Comparison of ENCODE assay signal across 8 cellular contexts in the genomic region with DNA sequence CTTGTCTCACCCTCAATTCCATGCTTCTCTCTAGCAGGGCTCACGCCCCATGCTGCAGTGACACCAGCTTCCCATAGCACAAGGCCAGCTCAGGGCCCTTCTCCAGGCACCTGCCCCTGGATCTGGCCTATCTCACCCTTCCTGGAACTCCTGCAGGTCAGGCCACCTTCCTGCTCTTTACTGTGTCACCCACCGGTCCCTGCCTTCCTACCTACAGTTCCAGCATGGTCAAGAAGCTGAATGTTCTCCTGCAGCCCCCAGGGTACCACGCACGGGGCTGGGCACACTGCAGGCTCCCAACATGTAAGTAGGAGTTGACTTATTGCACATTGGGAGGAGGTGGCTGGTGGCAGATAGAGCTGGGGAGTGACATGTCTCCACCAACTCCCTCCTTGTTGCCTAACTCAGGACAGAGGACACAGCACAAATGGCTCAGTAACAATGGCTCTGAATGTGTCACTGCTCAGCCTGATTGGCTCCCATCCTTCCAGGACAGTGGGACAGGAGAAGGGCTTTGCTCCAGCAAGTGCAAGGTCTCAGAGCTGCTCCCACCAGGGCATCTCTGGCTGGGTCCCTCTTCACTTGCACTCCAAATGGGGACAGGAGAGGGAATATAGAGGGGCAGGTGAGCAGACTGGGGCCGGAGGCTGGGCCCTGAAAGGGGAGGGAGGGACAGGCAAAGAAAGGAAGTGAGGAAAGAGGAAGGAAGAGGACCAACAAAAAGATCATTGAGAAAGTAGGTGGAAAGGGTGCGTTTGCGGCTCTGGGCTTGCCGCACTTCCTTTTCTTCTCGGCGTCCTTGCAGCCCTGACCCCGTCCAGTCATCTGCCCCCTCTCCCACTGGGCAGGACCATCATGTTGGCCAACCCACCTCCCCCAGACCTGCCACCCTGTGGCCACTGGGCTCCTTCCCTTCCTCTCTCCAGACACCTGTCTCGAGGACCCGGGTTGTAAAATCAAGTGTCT. TPM values are rescaled to one million over a fixed set of nuclear protein-coding genes. Genes with fewer than 3 reads are reported as not detected.
DNase-seq lines count a peak whose midpoint lies in the region; ATAC-seq, FAIRE-seq and TF ChIP-seq lines count a peak whose summit lies in the region.

No MANE protein-coding gene starts in this region.

- H3K27ac ChIP-seq in liver (ENCODE audit: low read depth in 1 of 2, low read length in 2 of 2): peak overlapping the region; percentile 11 to 62
- H3K27ac ChIP-seq in HepG2 (ENCODE audit: extremely low read length, insufficient read depth, low read length): no peak overlapping the region
- peak overlapping the region; percentile 87 for H3K27ac ChIP-seq in keratinocyte (ENCODE audit: control insufficient read depth, insufficient read depth, low read length)

- H3K9ac ChIP-seq in liver (ENCODE audit: low read depth in 1 of 2, low read length in 2 of 2): no peak overlapping the region
- no peak overlapping the region for H3K9ac ChIP-seq in HepG2 (ENCODE audit: insufficient read depth, low read depth, low read length)
- no peak overlapping the region for H3K9ac ChIP-seq in keratinocyte (ENCODE audit: control insufficient read depth, extremely low read depth, insufficient read depth, low read length)

- no peak for TF ChIP-seq EP300 in HepG2 (IDR thresholded peaks at IDR 0.05; ENCODE audit: low read depth in 2 of 2, low read length in 2 of 2)
- no peak for TF ChIP-seq EP300 in HepG2 (CRISPR knock-in tag; IDR thresholded peaks at IDR 0.05; ENCODE audit: borderline replicate concordance)

- intact Hi-C loops in HepG2 (cut with micrococcal nuclease; ENCODE audit: unreplicated experiment): no loop called here
- intact Hi-C loops in activated T-helper 1 cell treated with anti-CD3 and anti-CD28 coated beads, Interleukin-12 subunit alpha, Interleukin-12 subunit beta, Interleukin-2, Interleukin-4 antibody, amounts not matched to agents 30 ng/mL and 10 ng/mL and 1 ng/mL, durations not matched to agents 14 hours and 24 hours and 36 hours (cut with micrococcal nuclease): loop anchor here (1.0 kb wide), 1 partner anchor 16 kb away; no protein-coding TSS in a partner anchor

- H3K9me1 ChIP-seq in keratinocyte (ENCODE audit: control insufficient read depth, extremely low read depth, insufficient read depth, low read length): peaks cover 3% of the 10 kb centered on the region

- H3K4me1 ChIP-seq in liver (ENCODE audit: control insufficient read depth in 4 of 4, insufficient read depth in 4 of 4, low read length in 3 of 4) (peaks cover 2 to 33% (median 15%) of the 10 kb centered on the region in 4 donors), HepG2 (ENCODE audit: insufficient read depth, low read length) (peaks cover 21% of the 10 kb centered on the region), keratinocyte (ENCODE audit: control insufficient read depth, extremely low read depth, insufficient read depth, low read length) (peaks cover 72% of the 10 kb centered on the region)

- peak overlapping the region; percentile 91 for H3K27ac Mint-ChIP-seq in activated T-helper 1 cell treated with anti-CD3 and anti-CD28 coated beads, Interleukin-12 subunit alpha, Interleukin-12 subunit beta, Interleukin-2, Interleukin-4 antibody, amounts not matched to agents 30 ng/mL and 10 ng/mL and 1 ng/mL, durations not matched to agents 14 hours and 24 hours and 36 hours

- H3K9me3 ChIP-seq in liver (ENCODE audit: control insufficient read depth in 4 of 4, low read length in 3 of 4) (no peaks in the 10 kb centered on the region), HepG2 (ENCODE audit: low read length) (no peaks in the 10 kb centered on the region), keratinocyte (ENCODE audit: control insufficient read depth, low read depth, low read length) (no peaks in the 10 kb centered on the region)

- H3K9me3 Mint-ChIP-seq in activated T-helper 1 cell treated with anti-CD3 and anti-CD28 coated beads, Interleukin-12 subunit alpha, Interleukin-12 subunit beta, Interleukin-2, Interleukin-4 antibody, amounts not matched to agents 30 ng/mL and 10 ng/mL and 1 ng/mL, durations not matched to agents 14 hours and 24 hours and 36 hours: no peaks in the 10 kb centered on the region

- H3K79me2 ChIP-seq in HepG2 (ENCODE audit: insufficient read depth, low read length) (no peaks in the 10 kb centered on the region), keratinocyte (ENCODE audit: control insufficient read depth, insufficient read depth, low read length) (peaks cover 76% of the 10 kb centered on the region)

- no peaks in the 10 kb centered on the region for H3K27me3 ChIP-seq in liver (ENCODE audit: control insufficient read depth in 4 of 4, insufficient read depth in 4 of 4, low read length in 3 of 4)
- no peaks in the 10 kb centered on the region for H3K27me3 ChIP-seq in HepG2 (ENCODE audit: control insufficient read depth in 1 of 2, insufficient read depth in 2 of 2, low read length in 2 of 2)
- no peaks in the 10 kb centered on the region for H3K27me3 ChIP-seq in keratinocyte (ENCODE audit: control insufficient read depth, extremely low read depth, insufficient read depth, low read length)

- H2AFZ ChIP-seq in HepG2 (ENCODE audit: low read length): no peak overlapping the region
- H2AFZ ChIP-seq in keratinocyte (ENCODE audit: control insufficient read depth, low read length): no peak overlapping the region

- dilution Hi-C loops in keratinocyte (cut with MboI; ENCODE audit: extremely low pct_ligation_motif_present, low sequenced_read_pairs): no loop called here

- H3K4me2 ChIP-seq in HepG2 (ENCODE audit: low read depth, low read length) (no peak overlapping the region), keratinocyte (ENCODE audit: control insufficient read depth, extremely low read depth, insufficient read depth, low read depth, low read length) (no peak overlapping the region)

- no peak for TF ChIP-seq POLR2A in HepG2 (IDR thresholded peaks at IDR 0.05; ENCODE audit: insufficient read depth in 1 of 2, low read depth in 2 of 2, low read length in 2 of 2)

- H3K4me1 Mint-ChIP-seq in activated T-helper 1 cell treated with anti-CD3 and anti-CD28 coated beads, Interleukin-12 subunit alpha, Interleukin-12 subunit beta, Interleukin-2, Interleukin-4 antibody, amounts not matched to agents 30 ng/mL and 10 ng/mL and 1 ng/mL, durations not matched to agents 14 hours and 24 hours and 36 hours (ENCODE audit: low read depth): peaks cover 96% of the 10 kb centered on the region

- no peaks in the 10 kb centered on the region for H3K27me3 Mint-ChIP-seq in activated T-helper 1 cell treated with anti-CD3 and anti-CD28 coated beads, Interleukin-12 subunit alpha, Interleukin-12 subunit beta, Interleukin-2, Interleukin-4 antibody, amounts not matched to agents 30 ng/mL and 10 ng/mL and 1 ng/mL, durations not matched to agents 14 hours and 24 hours and 36 hours (ENCODE audit: insufficient read depth)

- H3K36me3 ChIP-seq in liver (ENCODE audit: control insufficient read depth in 4 of 4, insufficient read depth in 3 of 4, low read depth in 1 of 4, low read length in 3 of 4) (no peaks in the 10 kb centered on the region), HepG2 (replicated peaks in 1 of 2; ENCODE audit: control insufficient read depth in 1 of 2, insufficient read depth in 2 of 2, low read length in 2 of 2) (no peaks in the 10 kb centered on the region), keratinocyte (ENCODE audit: control insufficient read depth in 2 of 2, extremely low read depth in 1 of 2, insufficient read depth in 2 of 2, low read length in 2 of 2) (peaks cover 1 to 21% of the 10 kb centered on the region in 2 experiments)

- no peak for ATAC-seq in HepG2
- ATAC-seq in GM19035 (IDR thresholded peaks at IDR 0.05; ENCODE audit: unreplicated experiment): no peak

- H4K20me1 ChIP-seq in HepG2 (ENCODE audit: insufficient read depth, low read length) (0 out of 2 replicates have a peak, but pooled peaks cover 3% of the 10 kb centered on the region), keratinocyte (ENCODE audit: control insufficient read depth, extremely low read depth, insufficient read depth, low read length) (peaks cover 2% of the 10 kb centered on the region)

- no peak for TF ChIP-seq CTCF in liver (IDR thresholded peaks at IDR 0.05; ENCODE audit: low read depth, low read length, missing input control)
- no peak for TF ChIP-seq CTCF in HepG2 (CRISPR knock-in tag; IDR thresholded peaks at IDR 0.05)
- no peak for TF ChIP-seq CTCF in keratinocyte (optimal IDR thresholded peaks at IDR 0.05 in 1 of 3, IDR thresholded peaks at IDR 0.05 in 1 of 3, conservative IDR thresholded peaks at IDR 0.05 in 1 of 3; ENCODE audit: extremely low read depth in 1 of 3, insufficient read depth in 2 of 3, low read length in 3 of 3)
- no peak for TF ChIP-seq CTCF in GM13977 (IDR thresholded peaks at IDR 0.05; ENCODE audit: extremely low read depth, insufficient read depth, missing control alignments)

- TF ChIP-seq RAD21 in liver (IDR thresholded peaks at IDR 0.05) (no peak), HepG2 (CRISPR knock-in tag; IDR thresholded peaks at IDR 0.05) (no peak)

- no peak for FAIRE-seq in HepG2 (lab: Jason Lieb, UNC)
- no peak for FAIRE-seq in keratinocyte (lab: Jason Lieb, UNC)

- POLR2A ChIA-PET in HepG2 (lab: Yijun Ruan, JAX): no interaction called here

- H3K4me3 ChIP-seq in liver (ENCODE audit: low read depth in 1 of 3, low read length in 3 of 3): no peak overlapping the region
- no peak overlapping the region for H3K4me3 ChIP-seq in HepG2 (replicated peaks in 1 of 3; ENCODE audit: insufficient read depth in 1 of 3, low read depth in 2 of 3, low read length in 3 of 3)
- H3K4me3 ChIP-seq in keratinocyte (ENCODE audit: control insufficient read depth in 2 of 3, extremely low read depth in 1 of 3, insufficient read depth in 2 of 3, low read depth in 1 of 3, low read length in 3 of 3): no peak overlapping the region

- DNase-seq in HepG2 (ENCODE audit: low spot score) (no peak), keratinocyte (ENCODE audit: low read depth, low spot score) (no peak), GM13977 (ENCODE audit: low spot score) (no peak), NCI-H1105 (lab: John Stamatoyannopoulos, UW) (no peak), HCEC 1CT (no peak)
- no peak for DNase-seq in activated T-helper 1 cell treated with anti-CD3 and anti-CD28 coated beads, Interleukin-12 subunit alpha, Interleukin-12 subunit beta, Interleukin-2, Interleukin-4 antibody, amounts not matched to agents 30 ng/mL and 10 ng/mL and 1 ng/mL, durations not matched to agents 14 hours and 24 hours and 36 hours (ENCODE audit: low spot score)

- no TSS peak for BruUV-seq in HepG2 (replicated peaks; lab: Mats Ljungman, UMichigan)

- CTCF ChIA-PET in HepG2 (lab: Yijun Ruan, JAX; ENCODE audit: low intra/inter-chr PET ratio, low total read pairs): no interaction called here

- in situ Hi-C loops in HepG2 (cut with HindIII; ENCODE audit: extremely low pct_ligation_motif_present, low pct_unique_long_range_greater_than_20kb) (no loop called here), GM13977 (cut with MboI; ENCODE audit: low pct_unique_long_range_greater_than_20kb, low sequenced_read_pairs, unreplicated experiment) (no loop called here)

- 83% methylated on average over 13 of the region's 13 CpGs for WGBS in liver
- 90% methylated on average over 13 of the region's 13 CpGs for WGBS in HepG2 (ENCODE audit: low lambda C conversion rate)

- peak overlapping the region; percentile 73 for H3K4me3 Mint-ChIP-seq in activated T-helper 1 cell treated with anti-CD3 and anti-CD28 coated beads, Interleukin-12 subunit alpha, Interleukin-12 subunit beta, Interleukin-2, Interleukin-4 antibody, amounts not matched to agents 30 ng/mL and 10 ng/mL and 1 ng/mL, durations not matched to agents 14 hours and 24 hours and 36 hours

- H3K36me3 Mint-ChIP-seq in activated T-helper 1 cell treated with anti-CD3 and anti-CD28 coated beads, Interleukin-12 subunit alpha, Interleukin-12 subunit beta, Interleukin-2, Interleukin-4 antibody, amounts not matched to agents 30 ng/mL and 10 ng/mL and 1 ng/mL, durations not matched to agents 14 hours and 24 hours and 36 hours (ENCODE audit: low read depth): peaks cover 26% of the 10 kb centered on the region

RNA-seq across cellular contexts. Expression of a gene that starts 14.3 kb away (rescaled TPM):
- total RNA-seq in liver (1 to 10 TPM; 7.7 to 7.9 TPM), HepG2 (2016; rRNA removed; fragmentation: Illumina TruSeq; extraction: Trizol) (0.58 and 1.00 TPM in 2 replicates)
- polyA plus RNA-seq in liver (1 to 10 TPM; 3.5 to 4.2 TPM), HepG2 (2011; rRNA removed) (2.8 and 3.0 TPM in 2 replicates), keratinocyte (11.9 to 13.8 TPM (median 12.1 TPM) in 3 replicates)
- total RNA-seq in HepG2 (2016; cell fraction: cytosol; rRNA removed; fragmentation: Illumina TruSeq; extraction: Trizol; ENCODE audit: low read depth): 0.09 and 0.10 TPM in 2 replicates
- total RNA-seq in HepG2 (2016; cell fraction: insoluble cytoplasmic fraction; rRNA removed; fragmentation: Illumina TruSeq; extraction: Trizol): 0.55 and 1.0 TPM in 2 replicates
- 0.38 and 0.53 TPM in 2 replicates for total RNA-seq in HepG2 (2016; cell fraction: membrane; rRNA removed; fragmentation: Illumina TruSeq; extraction: Trizol)
- total RNA-seq in HepG2 (2016; cell fraction: nucleus; rRNA removed; fragmentation: Illumina TruSeq; extraction: Trizol): 1.4 and 2.2 TPM in 2 replicates
- 2.7 and 3.0 TPM in 2 replicates for polyA plus RNA-seq in HepG2 (2011; cell fraction: cytosol; rRNA removed)
- 4.0 and 5.2 TPM in 2 replicates for polyA plus RNA-seq in HepG2 (2011; cell fraction: nucleus; rRNA removed)
- 1.5 and 2.5 TPM in 2 replicates for polyA plus RNA-seq in HepG2 (2012)
- polyA plus RNA-seq in HepG2 (2016; cell fraction: cytosol; fragmentation: Illumina TruSeq; extraction: Trizol; ENCODE audit: low read depth): 0.14 and 0.15 TPM in 2 replicates
- 0.71 and 1.0 TPM in 2 replicates for polyA plus RNA-seq in HepG2 (2016; cell fraction: insoluble cytoplasmic fraction; fragmentation: Illumina TruSeq; extraction: Trizol; ENCODE audit: low read depth)
- polyA plus RNA-seq in HepG2 (2016; cell fraction: membrane; fragmentation: Illumina TruSeq; extraction: Trizol; ENCODE audit: low read depth): 0.26 and 0.37 TPM in 2 replicates
- polyA plus RNA-seq in HepG2 (2016; cell fraction: nucleus; fragmentation: Illumina TruSeq; extraction: Trizol; ENCODE audit: insufficient read depth, low read depth): 3.0 and 3.4 TPM in 2 replicates
- polyA minus RNA-seq in HepG2 (2011; rRNA and poly(A)+ RNA removed; ENCODE audit: low replicate concordance): 12.8 and 29.6 TPM in 2 replicates
- 3.2 and 4.6 TPM in 2 replicates for polyA minus RNA-seq in HepG2 (2011; cell fraction: cytosol; rRNA and poly(A)+ RNA removed)
- polyA minus RNA-seq in HepG2 (2011; cell fraction: nucleus; rRNA and poly(A)+ RNA removed): 9.7 and 10.7 TPM in 2 replicates
- total RNA-seq in activated T-helper 1 cell treated with anti-CD3 and anti-CD28 coated beads, Interleukin-12 subunit alpha, Interleukin-12 subunit beta, Interleukin-2, Interleukin-4 antibody, amounts not matched to agents 30 ng/mL and 10 ng/mL and 1 ng/mL, durations not matched to agents 14 hours and 24 hours and 36 hours: 17.3 and 18.1 TPM in 2 replicates
- 17.4 TPM for polyA plus RNA-seq in keratinocyte (2011; ENCODE audit: low read depth)
- polyA plus RNA-seq in keratinocyte (2011; cell fraction: cytosol; rRNA removed): 6.5 and 6.6 TPM in 2 replicates
- 29.0 and 31.0 TPM in 2 replicates for polyA plus RNA-seq in keratinocyte (2011; cell fraction: nucleus; rRNA removed)
- polyA plus RNA-seq in keratinocyte (2012; ENCODE audit: low replicate concordance): 11.3 and 42.3 TPM in 2 replicates
- polyA minus RNA-seq in keratinocyte: 17.5 to 24.9 TPM (median 20.1 TPM) in 3 replicates
- polyA minus RNA-seq in keratinocyte (2011; cell fraction: cytosol; rRNA and poly(A)+ RNA removed): 12.3 TPM
- polyA minus RNA-seq in keratinocyte (2011; cell fraction: nucleus; rRNA and poly(A)+ RNA removed): 36.4 and 39.5 TPM in 2 replicates

RNA-seq across cellular contexts. Expression of a gene that starts 29.6 kb away (rescaled TPM):
- total RNA-seq in liver (under 1 TPM; 0.08 to 0.09 TPM), HepG2 (2016; rRNA removed; fragmentation: Illumina TruSeq; extraction: Trizol) (not detected in 2 replicates)
- polyA plus RNA-seq in liver (under 1 TPM in 1 of 2 donors, not detected in 1; 0.01 TPM), HepG2 (2011; rRNA removed) (0.03 TPM in 2 replicates), keratinocyte (0.82 to 2.3 TPM (median 1.4 TPM) in 3 replicates)
- total RNA-seq in HepG2 (2016; cell fraction: cytosol; rRNA removed; fragmentation: Illumina TruSeq; extraction: Trizol; ENCODE audit: low read depth): not detected in 2 replicates
- not detected in 2 replicates for total RNA-seq in HepG2 (2016; cell fraction: insoluble cytoplasmic fraction; rRNA removed; fragmentation: Illumina TruSeq; extraction: Trizol)
- not detected in 2 replicates for total RNA-seq in HepG2 (2016; cell fraction: membrane; rRNA removed; fragmentation: Illumina TruSeq; extraction: Trizol)
- not detected in 2 replicates for total RNA-seq in HepG2 (2016; cell fraction: nucleus; rRNA removed; fragmentation: Illumina TruSeq; extraction: Trizol)
- polyA plus RNA-seq in HepG2 (2011; cell fraction: cytosol; rRNA removed): not detected in 2 replicates
- 0.12 and 0.19 TPM in 2 replicates for polyA plus RNA-seq in HepG2 (2011; cell fraction: nucleus; rRNA removed)
- polyA plus RNA-seq in HepG2 (2012): 0.09 TPM in 1 of 2 replicates, not detected in the other
- polyA plus RNA-seq in HepG2 (2016; cell fraction: cytosol; fragmentation: Illumina TruSeq; extraction: Trizol; ENCODE audit: low read depth): not detected in 2 replicates
- not detected in 2 replicates for polyA plus RNA-seq in HepG2 (2016; cell fraction: insoluble cytoplasmic fraction; fragmentation: Illumina TruSeq; extraction: Trizol; ENCODE audit: low read depth)
- polyA plus RNA-seq in HepG2 (2016; cell fraction: membrane; fragmentation: Illumina TruSeq; extraction: Trizol; ENCODE audit: low read depth): not detected in 2 replicates
- not detected in 2 replicates for polyA plus RNA-seq in HepG2 (2016; cell fraction: nucleus; fragmentation: Illumina TruSeq; extraction: Trizol; ENCODE audit: insufficient read depth, low read depth)
- polyA minus RNA-seq in HepG2 (2011; rRNA and poly(A)+ RNA removed; ENCODE audit: low replicate concordance): not detected in 2 replicates
- polyA minus RNA-seq in HepG2 (2011; cell fraction: cytosol; rRNA and poly(A)+ RNA removed): not detected in 2 replicates
- 0.13 TPM in 1 of 2 replicates, not detected in the other for polyA minus RNA-seq in HepG2 (2011; cell fraction: nucleus; rRNA and poly(A)+ RNA removed)
- 0.08 and 0.24 TPM in 2 replicates for total RNA-seq in activated T-helper 1 cell treated with anti-CD3 and anti-CD28 coated beads, Interleukin-12 subunit alpha, Interleukin-12 subunit beta, Interleukin-2, Interleukin-4 antibody, amounts not matched to agents 30 ng/mL and 10 ng/mL and 1 ng/mL, durations not matched to agents 14 hours and 24 hours and 36 hours
- polyA plus RNA-seq in keratinocyte (2011; ENCODE audit: low read depth): 1.7 TPM
- polyA plus RNA-seq in keratinocyte (2011; cell fraction: cytosol; rRNA removed): 1.7 and 2.5 TPM in 2 replicates
- 1.4 and 2.1 TPM in 2 replicates for polyA plus RNA-seq in keratinocyte (2011; cell fraction: nucleus; rRNA removed)
- 0.49 and 1.7 TPM in 2 replicates for polyA plus RNA-seq in keratinocyte (2012; ENCODE audit: low replicate concordance)
- 0.33 to 0.90 TPM in 2 of 3 replicates, not detected in the other for polyA minus RNA-seq in keratinocyte
- polyA minus RNA-seq in keratinocyte (2011; cell fraction: cytosol; rRNA and poly(A)+ RNA removed): 0.58 TPM
- 0.21 and 0.54 TPM in 2 replicates for polyA minus RNA-seq in keratinocyte (2011; cell fraction: nucleus; rRNA and poly(A)+ RNA removed)

RNA-seq across cellular contexts. Expression of a gene that starts 55.0 kb away (rescaled TPM):
- total RNA-seq in liver: 1 to 10 TPM; 1.0 to 4.6 TPM
- 1 to 10 TPM; 1.6 to 1.8 TPM for polyA plus RNA-seq in liver
- 2.1 and 3.4 TPM in 2 replicates for total RNA-seq in HepG2 (2016; rRNA removed; fragmentation: Illumina TruSeq; extraction: Trizol)
- 0.61 and 0.97 TPM in 2 replicates for total RNA-seq in HepG2 (2016; cell fraction: cytosol; rRNA removed; fragmentation: Illumina TruSeq; extraction: Trizol; ENCODE audit: low read depth)
- 1.9 and 2.5 TPM in 2 replicates for total RNA-seq in HepG2 (2016; cell fraction: insoluble cytoplasmic fraction; rRNA removed; fragmentation: Illumina TruSeq; extraction: Trizol)
- 1.3 and 2.6 TPM in 2 replicates for total RNA-seq in HepG2 (2016; cell fraction: membrane; rRNA removed; fragmentation: Illumina TruSeq; extraction: Trizol)
- total RNA-seq in HepG2 (2016; cell fraction: nucleus; rRNA removed; fragmentation: Illumina TruSeq; extraction: Trizol): 2.4 and 3.2 TPM in 2 replicates
- polyA plus RNA-seq in HepG2 (2011; rRNA removed): 5.8 and 7.9 TPM in 2 replicates
- polyA plus RNA-seq in HepG2 (2011; cell fraction: cytosol; rRNA removed): 5.4 TPM in 2 replicates
- polyA plus RNA-seq in HepG2 (2011; cell fraction: nucleus; rRNA removed): 3.2 and 4.7 TPM in 2 replicates
- 2.1 and 4.2 TPM in 2 replicates for polyA plus RNA-seq in HepG2 (2012)
- 1.1 and 1.5 TPM in 2 replicates for polyA plus RNA-seq in HepG2 (2016; cell fraction: cytosol; fragmentation: Illumina TruSeq; extraction: Trizol; ENCODE audit: low read depth)
- polyA plus RNA-seq in HepG2 (2016; cell fraction: insoluble cytoplasmic fraction; fragmentation: Illumina TruSeq; extraction: Trizol; ENCODE audit: low read depth): 1.4 and 1.8 TPM in 2 replicates
- 1.1 and 1.6 TPM in 2 replicates for polyA plus RNA-seq in HepG2 (2016; cell fraction: membrane; fragmentation: Illumina TruSeq; extraction: Trizol; ENCODE audit: low read depth)
- 1.4 and 2.0 TPM in 2 replicates for polyA plus RNA-seq in HepG2 (2016; cell fraction: nucleus; fragmentation: Illumina TruSeq; extraction: Trizol; ENCODE audit: insufficient read depth, low read depth)
- 4.8 and 5.9 TPM in 2 replicates for polyA minus RNA-seq in HepG2 (2011; rRNA and poly(A)+ RNA removed; ENCODE audit: low replicate concordance)
- polyA minus RNA-seq in HepG2 (2011; cell fraction: cytosol; rRNA and poly(A)+ RNA removed): 0.99 and 3.0 TPM in 2 replicates
- 5.6 and 8.6 TPM in 2 replicates for polyA minus RNA-seq in HepG2 (2011; cell fraction: nucleus; rRNA and poly(A)+ RNA removed)
- total RNA-seq in activated T-helper 1 cell treated with anti-CD3 and anti-CD28 coated beads, Interleukin-12 subunit alpha, Interleukin-12 subunit beta, Interleukin-2, Interleukin-4 antibody, amounts not matched to agents 30 ng/mL and 10 ng/mL and 1 ng/mL, durations not matched to agents 14 hours and 24 hours and 36 hours: 1.1 and 1.2 TPM in 2 replicates
- 42.7 to 56.9 TPM (median 47.1 TPM) in 3 replicates for polyA plus RNA-seq in keratinocyte
- 3.5 TPM for polyA plus RNA-seq in keratinocyte (2011; ENCODE audit: low read depth)
- polyA plus RNA-seq in keratinocyte (2011; cell fraction: cytosol; rRNA removed): 43.7 and 50.3 TPM in 2 replicates
- polyA plus RNA-seq in keratinocyte (2011; cell fraction: nucleus; rRNA removed): 29.6 and 32.1 TPM in 2 replicates
- polyA plus RNA-seq in keratinocyte (2012; ENCODE audit: low replicate concordance): 28.2 and 28.3 TPM in 2 replicates
- polyA minus RNA-seq in keratinocyte: 17.9 to 33.5 TPM (median 25.5 TPM) in 3 replicates
- 10.7 TPM for polyA minus RNA-seq in keratinocyte (2011; cell fraction: cytosol; rRNA and poly(A)+ RNA removed)
- polyA minus RNA-seq in keratinocyte (2011; cell fraction: nucleus; rRNA and poly(A)+ RNA removed): 7.9 and 15.6 TPM in 2 replicates
